In genomic region chr16:73037845-73038570, GRCh38 we compare ENCODE assay signal across 1 cellular context.
TF ChIP-seq lines count a peak whose summit lies in the region.

No MANE protein-coding gene starts in this region.

TF ChIP-seq in HepG2, 621 proteins besides CTCF, POLR2A, EP300 and RAD21 (continued from another document and continues in another):
- no peak for TF ChIP-seq ZXDC (CRISPR knock-in tag; IDR thresholded peaks at IDR 0.05)
- TF ChIP-seq MAFG (CRISPR knock-in tag; IDR thresholded peaks at IDR 0.05): no peak
- TF ChIP-seq HCFC1 (IDR thresholded peaks at IDR 0.05; ENCODE audit: low read depth, low read length): no peak
- no peak; the same call in 1 of the 2 replicates for TF ChIP-seq ZIK1 (CRISPR knock-in tag; IDR thresholded peaks at IDR 0.05; ENCODE audit: borderline replicate concordance, low read depth)
- peak; percentile 88; the same call in 1 of the 2 replicates for TF ChIP-seq ZBTB20 (CRISPR knock-in tag; IDR thresholded peaks at IDR 0.05; ENCODE audit: borderline replicate concordance, low read depth)
- no peak for TF ChIP-seq ZNF547 (CRISPR knock-in tag; IDR thresholded peaks at IDR 0.05)
- TF ChIP-seq FOXK2 (IDR thresholded peaks at IDR 0.05): no peak
- TF ChIP-seq TEAD3 (CRISPR knock-in tag; optimal IDR thresholded peaks at IDR 0.05; ENCODE audit: borderline replicate concordance): peak; percentile 61
- peak; percentile 62; the same call in 1 of the 2 replicates for TF ChIP-seq ZNF205 (CRISPR knock-in tag; IDR thresholded peaks at IDR 0.05)
- TF ChIP-seq ZNF746 (CRISPR knock-in tag; IDR thresholded peaks at IDR 0.05): peak; percentile 43; the same call in 1 of the 2 replicates
- no peak for TF ChIP-seq ZNF607 (CRISPR knock-in tag; IDR thresholded peaks at IDR 0.05; ENCODE audit: borderline replicate concordance)
- no peak for TF ChIP-seq ZNF136 (CRISPR knock-in tag; IDR thresholded peaks at IDR 0.05; ENCODE audit: low read depth)
- no peak for TF ChIP-seq ZNF253 (CRISPR knock-in tag; IDR thresholded peaks at IDR 0.05; ENCODE audit: borderline replicate concordance)
- TF ChIP-seq ZNF891 (CRISPR knock-in tag; IDR thresholded peaks at IDR 0.05): no peak
- no peak for TF ChIP-seq ZNF569 (CRISPR knock-in tag; IDR thresholded peaks at IDR 0.05; ENCODE audit: borderline replicate concordance)
- no peak for TF ChIP-seq NFYB (CRISPR knock-in tag; IDR thresholded peaks at IDR 0.05)
- TF ChIP-seq ZNF839 (CRISPR knock-in tag; IDR thresholded peaks at IDR 0.05; ENCODE audit: borderline replicate concordance): no peak
- TF ChIP-seq, protein P1, sequence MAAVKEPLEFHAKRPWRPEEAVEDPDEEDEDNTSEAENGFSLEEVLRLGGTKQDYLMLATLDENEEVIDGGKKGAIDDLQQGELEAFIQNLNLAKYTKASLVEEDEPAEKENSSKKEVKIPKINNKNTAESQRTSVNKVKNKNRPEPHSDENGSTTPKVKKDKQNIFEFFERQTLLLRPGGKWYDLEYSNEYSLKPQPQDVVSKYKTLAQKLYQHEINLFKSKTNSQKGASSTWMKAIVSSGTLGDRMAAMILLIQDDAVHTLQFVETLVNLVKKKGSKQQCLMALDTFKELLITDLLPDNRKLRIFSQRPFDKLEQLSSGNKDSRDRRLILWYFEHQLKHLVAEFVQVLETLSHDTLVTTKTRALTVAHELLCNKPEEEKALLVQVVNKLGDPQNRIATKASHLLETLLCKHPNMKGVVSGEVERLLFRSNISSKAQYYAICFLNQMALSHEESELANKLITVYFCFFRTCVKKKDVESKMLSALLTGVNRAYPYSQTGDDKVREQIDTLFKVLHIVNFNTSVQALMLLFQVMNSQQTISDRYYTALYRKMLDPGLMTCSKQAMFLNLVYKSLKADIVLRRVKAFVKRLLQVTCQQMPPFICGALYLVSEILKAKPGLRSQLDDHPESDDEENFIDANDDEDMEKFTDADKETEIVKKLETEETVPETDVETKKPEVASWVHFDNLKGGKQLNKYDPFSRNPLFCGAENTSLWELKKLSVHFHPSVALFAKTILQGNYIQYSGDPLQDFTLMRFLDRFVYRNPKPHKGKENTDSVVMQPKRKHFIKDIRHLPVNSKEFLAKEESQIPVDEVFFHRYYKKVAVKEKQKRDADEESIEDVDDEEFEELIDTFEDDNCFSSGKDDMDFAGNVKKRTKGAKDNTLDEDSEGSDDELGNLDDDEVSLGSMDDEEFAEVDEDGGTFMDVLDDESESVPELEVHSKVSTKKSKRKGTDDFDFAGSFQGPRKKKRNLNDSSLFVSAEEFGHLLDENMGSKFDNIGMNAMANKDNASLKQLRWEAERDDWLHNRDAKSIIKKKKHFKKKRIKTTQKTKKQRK (IDR thresholded peaks at IDR 0.05; ENCODE audit: low read length): no peak
- TF ChIP-seq NFAT5 (CRISPR knock-in tag; IDR thresholded peaks at IDR 0.05): no peak
- TF ChIP-seq ZNF354B (CRISPR knock-in tag; IDR thresholded peaks at IDR 0.05): no peak
- peak; percentile 62; the same call in 1 of the 2 replicates for TF ChIP-seq ZBTB7A (CRISPR knock-in tag; IDR thresholded peaks at IDR 0.05)
- TF ChIP-seq, protein P2, sequence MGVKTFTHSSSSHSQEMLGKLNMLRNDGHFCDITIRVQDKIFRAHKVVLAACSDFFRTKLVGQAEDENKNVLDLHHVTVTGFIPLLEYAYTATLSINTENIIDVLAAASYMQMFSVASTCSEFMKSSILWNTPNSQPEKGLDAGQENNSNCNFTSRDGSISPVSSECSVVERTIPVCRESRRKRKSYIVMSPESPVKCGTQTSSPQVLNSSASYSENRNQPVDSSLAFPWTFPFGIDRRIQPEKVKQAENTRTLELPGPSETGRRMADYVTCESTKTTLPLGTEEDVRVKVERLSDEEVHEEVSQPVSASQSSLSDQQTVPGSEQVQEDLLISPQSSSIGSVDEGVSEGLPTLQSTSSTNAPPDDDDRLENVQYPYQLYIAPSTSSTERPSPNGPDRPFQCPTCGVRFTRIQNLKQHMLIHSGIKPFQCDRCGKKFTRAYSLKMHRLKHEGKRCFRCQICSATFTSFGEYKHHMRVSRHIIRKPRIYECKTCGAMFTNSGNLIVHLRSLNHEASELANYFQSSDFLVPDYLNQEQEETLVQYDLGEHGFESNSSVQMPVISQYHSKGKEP (CRISPR knock-in tag; IDR thresholded peaks at IDR 0.05): no peak
- no peak for TF ChIP-seq SIN3A (IDR thresholded peaks at IDR 0.05; ENCODE audit: borderline replicate concordance, low read depth, low read length)
- TF ChIP-seq PPARG (CRISPR knock-in tag; conservative IDR thresholded peaks at IDR 0.05): peak; percentile 61; the same call in 1 of the 2 replicates
- TF ChIP-seq ELF3 (CRISPR knock-in tag; IDR thresholded peaks at IDR 0.05): peak; percentile 64; the same call in 1 of the 2 replicates
- no peak for TF ChIP-seq ZNF446 (CRISPR knock-in tag; IDR thresholded peaks at IDR 0.05)
- no peak for TF ChIP-seq ZNF780A (CRISPR knock-in tag; IDR thresholded peaks at IDR 0.05)
- TF ChIP-seq KLF12 (CRISPR knock-in tag; IDR thresholded peaks at IDR 0.05; ENCODE audit: borderline replicate concordance): no peak
- TF ChIP-seq TOPORS (CRISPR knock-in tag; IDR thresholded peaks at IDR 0.05): no peak
- TF ChIP-seq KDM2A (CRISPR knock-in tag; IDR thresholded peaks at IDR 0.05; ENCODE audit: borderline replicate concordance, low read depth): no peak; the same call in 1 of the 2 replicates
- no peak for TF ChIP-seq ZSCAN22 (CRISPR knock-in tag; IDR thresholded peaks at IDR 0.05)
- no peak for TF ChIP-seq SMAD3 (CRISPR knock-in tag; IDR thresholded peaks at IDR 0.05)
- TF ChIP-seq JDP2 (CRISPR knock-in tag; IDR thresholded peaks at IDR 0.05; ENCODE audit: borderline replicate concordance): no peak
- 0 out of 2 replicates have a peak, but pooled peaks have one; percentile 45 for TF ChIP-seq STAT5B (CRISPR knock-in tag; IDR thresholded peaks at IDR 0.05)
- TF ChIP-seq NAIF1 (CRISPR knock-in tag; IDR thresholded peaks at IDR 0.05; ENCODE audit: borderline replicate concordance): peak; percentile 67; the same call in 1 of the 2 replicates
- TF ChIP-seq MATR3 (CRISPR knock-in tag; IDR thresholded peaks at IDR 0.05): no peak
- TF ChIP-seq, protein P3, sequence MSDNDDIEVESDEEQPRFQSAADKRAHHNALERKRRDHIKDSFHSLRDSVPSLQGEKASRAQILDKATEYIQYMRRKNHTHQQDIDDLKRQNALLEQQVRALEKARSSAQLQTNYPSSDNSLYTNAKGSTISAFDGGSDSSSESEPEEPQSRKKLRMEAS (IDR thresholded peaks at IDR 0.05): no peak; the same call in 1 of the 2 replicates
- no peak for TF ChIP-seq AGO1 (IDR thresholded peaks at IDR 0.05; ENCODE audit: low read depth, low read length, poor library complexity, severe bottlenecking)
- no peak for TF ChIP-seq ZNF776 (CRISPR knock-in tag; IDR thresholded peaks at IDR 0.05)
- TF ChIP-seq ZSCAN29 (CRISPR knock-in tag; conservative IDR thresholded peaks at IDR 0.05): peak; percentile 72
- peak; percentile 94 for TF ChIP-seq PAXIP1 (CRISPR knock-in tag; conservative IDR thresholded peaks at IDR 0.05)
- no peak for TF ChIP-seq XBP1 (CRISPR knock-in tag; IDR thresholded peaks at IDR 0.05)
- TF ChIP-seq EHMT2 (IDR thresholded peaks at IDR 0.05; ENCODE audit: borderline replicate concordance, low read depth, low read length): no peak
- TF ChIP-seq NFE2L1 (CRISPR knock-in tag; IDR thresholded peaks at IDR 0.05; ENCODE audit: borderline replicate concordance): no peak
- TF ChIP-seq FIP1L1 (IDR thresholded peaks at IDR 0.05; ENCODE audit: borderline replicate concordance, insufficient read depth, low read depth, low read length): no peak
- TF ChIP-seq ZBTB25 (CRISPR knock-in tag; IDR thresholded peaks at IDR 0.05): no peak
- no peak for TF ChIP-seq FOXP1 (IDR thresholded peaks at IDR 0.05)
- TF ChIP-seq FOXP1 (CRISPR knock-in tag; IDR thresholded peaks at IDR 0.05): peak; percentile 73; the same call in 1 of the 2 replicates
- TF ChIP-seq HDAC6 (IDR thresholded peaks at IDR 0.05; ENCODE audit: low read depth, low read length): no peak
- no peak for TF ChIP-seq MAF1 (CRISPR knock-in tag; IDR thresholded peaks at IDR 0.05; ENCODE audit: borderline replicate concordance)
- TF ChIP-seq TCF7 (IDR thresholded peaks at IDR 0.05; ENCODE audit: low read depth): peak; percentile 51
- no peak for TF ChIP-seq RBM22 (optimal IDR thresholded peaks at IDR 0.05; ENCODE audit: low read length)
- TF ChIP-seq CAMTA2 (CRISPR knock-in tag; IDR thresholded peaks at IDR 0.05; ENCODE audit: borderline replicate concordance): no peak
- TF ChIP-seq RBFOX2 (IDR thresholded peaks at IDR 0.05; ENCODE audit: low read depth, low read length): 0 out of 2 replicates have a peak, but pooled peaks have one; percentile 28
- peak; percentile 77 for TF ChIP-seq HMG20B (CRISPR knock-in tag; conservative IDR thresholded peaks at IDR 0.05)
- TF ChIP-seq GATAD1 (CRISPR knock-in tag; IDR thresholded peaks at IDR 0.05): no peak
